Comparison of ENCODE assay signal across 24 cellular contexts in genomic region chr13:25699600-25699999, GRCh38.
"Had no signal": no experiment of that assay in that cellular context is flagged by ENCODE, and none has a peak within 500 bp of the region (broad histone marks: within the 10 kb centered on the region; RNA-seq: fewer than 3 reads in every experiment).

No MANE protein-coding gene starts in this region.

- H3K4me1 ChIP-seq: foreskin keratinocyte, left ventricle myocardium inferior, suprapubic skin, thyroid gland had no signal

- H3K4me3 Mint-ChIP-seq: endodermal cell; naive thymus-derived CD8-positive, alpha-beta T cell; neural crest cell; stimulated activated effector memory CD8-positive, alpha-beta T cell treated with anti-CD3 and anti-CD28 coated beads, Interleukin-12 subunit alpha, Interleukin-12 subunit beta, amount 100 ng/mL, for 72 hours; type B pancreatic cell had no signal

- H3K27ac ChIP-seq: coronary artery, foreskin keratinocyte, hepatocyte, left ventricle myocardium inferior, ovary, suprapubic skin, thyroid gland had no signal

- H3K36me3 Mint-ChIP-seq: naive thymus-derived CD8-positive, alpha-beta T cell; stimulated activated effector memory CD8-positive, alpha-beta T cell treated with anti-CD3 and anti-CD28 coated beads, Interleukin-12 subunit alpha, Interleukin-12 subunit beta, amount 100 ng/mL, for 72 hours; type B pancreatic cell had no signal

- H3K4me3 ChIP-seq: coronary artery, hepatocyte, left ventricle myocardium inferior, lung, ovary, smooth muscle cell, suprapubic skin, thyroid gland had no signal

- H3K9me3 Mint-ChIP-seq: endodermal cell; stimulated activated effector memory CD8-positive, alpha-beta T cell treated with anti-CD3 and anti-CD28 coated beads, Interleukin-12 subunit alpha, Interleukin-12 subunit beta, amount 100 ng/mL, for 72 hours; type B pancreatic cell had no signal

- H3K36me3 ChIP-seq: left ventricle myocardium inferior, ovary, suprapubic skin, thyroid gland had no signal

- H3K9me3 ChIP-seq: ovary, suprapubic skin, thyroid gland had no signal

- H3K4me1 Mint-ChIP-seq: stimulated activated effector memory CD8-positive, alpha-beta T cell treated with anti-CD3 and anti-CD28 coated beads, Interleukin-12 subunit alpha, Interleukin-12 subunit beta, amount 100 ng/mL, for 72 hours had no signal

- H3K79me2 ChIP-seq: hepatocyte had no signal

- H3K27ac Mint-ChIP-seq: endodermal cell; naive thymus-derived CD8-positive, alpha-beta T cell; stimulated activated effector memory CD8-positive, alpha-beta T cell treated with anti-CD3 and anti-CD28 coated beads, Interleukin-12 subunit alpha, Interleukin-12 subunit beta, amount 100 ng/mL, for 72 hours; type B pancreatic cell had no signal

- H3K27me3 Mint-ChIP-seq: type B pancreatic cell had no signal

- H2AFZ ChIP-seq: hepatocyte had no signal

- H3K4me2 ChIP-seq: hepatocyte, smooth muscle cell had no signal

- DNase-seq: effector CD4-positive, alpha-beta T cell; endodermal cell; erythroblast; kidney; left cardiac atrium; left ventricle myocardium inferior; mesendoderm; naive thymus-derived CD8-positive, alpha-beta T cell; nucleus accumbens; ovary; right cardiac atrium; stimulated activated CD4-positive, alpha-beta T cell treated with anti-CD3 and anti-CD28 coated beads, Interleukin-4, amount 100 ng/mL, for 1 hour; stimulated activated CD8-positive, alpha-beta memory T cell treated with anti-CD3 and anti-CD28 coated beads, Interleukin-4, amount 100 ng/mL, for 48 hours; stimulated activated naive CD8-positive, alpha-beta T cell treated with anti-CD3 and anti-CD28 coated beads, Interleukin-15, Interleukin-2, amounts not matched to agents 100 U/mL and 50 U/mL, for 24 hours; thyroid gland had no signal

- H3K27me3 ChIP-seq: hepatocyte, ovary, suprapubic skin, thyroid gland had no signal
